Comparison of ENCODE assay signal across 29 cellular contexts in the genomic region with DNA sequence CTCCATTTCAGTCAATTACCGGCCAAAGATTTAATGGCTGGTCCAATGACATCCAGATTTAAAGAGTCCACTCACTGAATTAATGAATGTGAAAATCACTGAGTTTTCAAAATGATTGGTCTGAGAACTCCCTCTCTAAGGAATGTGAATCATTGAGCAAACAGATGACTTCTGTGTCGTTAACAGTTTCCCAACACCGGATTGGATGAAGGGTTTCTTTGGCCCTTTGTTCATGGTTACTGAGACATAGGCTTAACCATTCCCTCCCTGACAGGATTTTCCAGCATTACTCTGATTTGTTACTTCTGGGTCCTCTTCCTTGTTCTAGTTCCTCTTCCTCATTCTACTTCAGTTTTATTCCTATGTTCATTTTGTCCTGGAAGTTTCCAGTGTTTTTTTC. TPM values are rescaled to one million over a fixed set of nuclear protein-coding genes. Genes with fewer than 3 reads are reported as not detected.
"Had no signal": no experiment of that assay in that cellular context is flagged by ENCODE, and none has a peak within 500 bp of the region (broad histone marks: within the 10 kb centered on the region; RNA-seq: fewer than 3 reads in every experiment).

No MANE protein-coding gene starts in this region.

- H3K27ac ChIP-seq: coronary artery, esophagus muscularis mucosa, gastrocnemius medialis, heart right ventricle, ovary, stomach, thoracic aorta, transverse colon had no signal

- ATAC-seq: gastrocnemius medialis, heart right ventricle, left lobe of liver, natural killer cell, right cardiac atrium had no signal

- DNase-seq: effector CD4-positive, alpha-beta T cell; endodermal cell; gastrocnemius medialis; heart right ventricle; hypothalamus; kidney glomerular epithelial cell; natural killer cell; nucleus accumbens; ovary; right cardiac atrium; small intestine; stimulated activated CD4-positive, alpha-beta T cell treated with anti-CD3 and anti-CD28 coated beads, Interleukin-12 subunit alpha, Interleukin-12 subunit beta, amount 100 ng/mL, for 4 hours; stimulated activated naive CD4-positive, alpha-beta T cell; stomach; substantia nigra; transverse colon had no signal

RNA-seq across cellular contexts. Expression of gene CLDN17, which starts 1.5 kb away (rescaled TPM):
- total RNA-seq: dermis microvascular lymphatic vessel endothelial cell, endodermal cell, endothelial cell of umbilical vein, esophagus muscularis mucosa, fibroblast of villous mesenchyme, gastrocnemius medialis, heart right ventricle, left lobe of liver, mesothelial cell of epicardium, mucosa of gallbladder, myocyte, natural killer cell, neural crest cell, ovary, progenitor cell of endocrine pancreas, right cardiac atrium, stomach, thoracic aorta, urinary bladder had no signal
- polyA plus RNA-seq: endothelial cell of umbilical vein, heart right ventricle, ovary, right cardiac atrium, small intestine, urinary bladder had no signal

RNA-seq across cellular contexts. Expression of gene CLDN8, which starts 47.8 kb away (rescaled TPM):
- total RNA-seq: dermis microvascular lymphatic vessel endothelial cell, endodermal cell, endothelial cell of umbilical vein, esophagus muscularis mucosa, fibroblast of villous mesenchyme, heart right ventricle, left lobe of liver, myocyte, natural killer cell, neural crest cell, progenitor cell of endocrine pancreas, right cardiac atrium, thoracic aorta had no signal
- polyA plus RNA-seq: endothelial cell of umbilical vein, heart right ventricle, ovary, right cardiac atrium, small intestine had no signal
